Comparison of ENCODE assay signal across 9 cellular contexts in the genomic region with DNA sequence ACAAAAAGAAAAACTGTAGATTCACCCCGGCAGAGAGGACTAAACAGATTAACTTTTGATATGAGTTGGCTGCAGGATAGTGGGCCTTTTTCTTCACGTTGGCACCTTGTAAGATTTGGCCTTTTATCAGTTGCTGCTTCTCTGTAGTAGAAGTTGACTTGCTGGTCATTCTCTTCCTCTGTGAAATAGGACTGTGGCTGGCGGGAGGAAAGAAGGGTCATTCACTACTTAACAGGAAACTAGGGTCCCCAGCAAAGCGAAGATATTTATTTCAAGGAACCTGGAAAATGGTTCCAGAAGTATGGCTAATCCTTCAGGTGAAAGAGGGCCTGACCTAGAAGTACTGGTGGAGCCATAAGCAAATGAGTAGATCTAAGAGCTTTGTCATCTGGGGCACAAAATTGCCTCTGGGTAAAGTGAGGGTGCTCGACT. TPM values are rescaled to one million over a fixed set of nuclear protein-coding genes. Genes with fewer than 3 reads are reported as not detected.
DNase-seq lines count a peak whose midpoint lies in the region; ATAC-seq, FAIRE-seq and TF ChIP-seq lines count a peak whose summit lies in the region.
"Had no signal": no experiment of that assay in that cellular context is flagged by ENCODE, and none has a peak within 500 bp of the region (broad histone marks: within the 10 kb centered on the region; RNA-seq: fewer than 3 reads in every experiment).

No MANE protein-coding gene starts in this region.

- POLR2A ChIA-PET in activated CD8-positive, alpha-beta T cell treated with anti-CD3 and anti-CD28 coated beads, Interleukin-2, amount 10 ng/mL, durations not matched to agents 7 days and 5 days (lab: Charles Lee), result interaction anchor here (0.6 to 2.7 kb wide), 2 partner anchors 13 to 153 kb away, joined by 3 to 19 read pairs; a partner anchor contains a TSS

- CTCF ChIA-PET in activated CD8-positive, alpha-beta T cell treated with anti-CD3 and anti-CD28 coated beads, Interleukin-2, amount 10 ng/mL, durations not matched to agents 7 days and 5 days (lab: Charles Lee), result interaction anchor here (1.0 to 2.5 kb wide), 2 partner anchors 13 to 71 kb away, joined by 3 to 7 read pairs; a partner anchor contains a TSS

- DNase-seq in T-helper 2 cell treated with Interferon-gamma antibody and Interleukin-4, amounts not matched to agents 5 μg/mL and 100 μg/mL, for 36 hours (ENCODE audit: low spot score), result no peak
- DNase-seq in T-helper 2 cell, result no peak
- DNase-seq in activated CD8-positive, alpha-beta T cell treated with anti-CD3 and anti-CD28 coated beads, Interleukin-2, amount 10 ng/mL, durations not matched to agents 7 days and 5 days, result no peak
- DNase-seq in iPS-NIHi11 (ENCODE audit: low spot score), result peak; percentile 3
- DNase-seq in substantia nigra (lab: John Stamatoyannopoulos, UW), result peak in 1 of 49 donors; percentile 29
- DNase-seq in GM12891 (ENCODE audit: insufficient read length, low spot score), result no peak

- FAIRE-seq in GM12891 (lab: Jason Lieb, UNC), result no peak
- FAIRE-seq: islet of Langerhans had no signal

- peaks cover 36% of the 10 kb centered on the region for H3K36me3 Mint-ChIP-seq in T-helper 2 cell treated with Interferon-gamma antibody and Interleukin-4, amounts not matched to agents 5 μg/mL and 100 μg/mL, for 36 hours (ENCODE audit: low read depth)
- H3K36me3 Mint-ChIP-seq in activated CD8-positive, alpha-beta T cell treated with anti-CD3 and anti-CD28 coated beads, Interleukin-2, amount 10 ng/mL, durations not matched to agents 7 days and 5 days (ENCODE audit: low read depth), result peaks cover 41% of the 10 kb centered on the region

- H3K4me1 Mint-ChIP-seq in T-helper 2 cell treated with Interferon-gamma antibody and Interleukin-4, amounts not matched to agents 5 μg/mL and 100 μg/mL, for 36 hours (ENCODE audit: low read depth), result peaks cover 16% of the 10 kb centered on the region
- peaks cover 37% of the 10 kb centered on the region for H3K4me1 Mint-ChIP-seq in activated CD8-positive, alpha-beta T cell treated with anti-CD3 and anti-CD28 coated beads, Interleukin-2, amount 10 ng/mL, durations not matched to agents 7 days and 5 days (ENCODE audit: low read depth)

- peak overlapping the region; percentile 79 for H3K27ac ChIP-seq in substantia nigra (ENCODE audit: low read depth, low read length, poor library complexity, severe bottlenecking)

- H3K27ac Mint-ChIP-seq in T-helper 2 cell treated with Interferon-gamma antibody and Interleukin-4, amounts not matched to agents 5 μg/mL and 100 μg/mL, for 36 hours, result peak overlapping the region; percentile 89
- H3K27ac Mint-ChIP-seq in activated CD8-positive, alpha-beta T cell treated with anti-CD3 and anti-CD28 coated beads, Interleukin-2, amount 10 ng/mL, durations not matched to agents 7 days and 5 days, result peak overlapping the region; percentile 76

- ATAC-seq in activated CD8-positive, alpha-beta T cell treated with anti-CD3 and anti-CD28 coated beads, Interleukin-2, amount 10 ng/mL, durations not matched to agents 7 days and 5 days, result no peak
- no peak for ATAC-seq in GM21367 (IDR thresholded peaks at IDR 0.05; ENCODE audit: unreplicated experiment)
- no peak for ATAC-seq in GM21723 (IDR thresholded peaks at IDR 0.05; ENCODE audit: unreplicated experiment)

- peak overlapping the region; percentile 85 for H3K4me3 Mint-ChIP-seq in T-helper 2 cell treated with Interferon-gamma antibody and Interleukin-4, amounts not matched to agents 5 μg/mL and 100 μg/mL, for 36 hours
- H3K4me3 Mint-ChIP-seq in activated CD8-positive, alpha-beta T cell treated with anti-CD3 and anti-CD28 coated beads, Interleukin-2, amount 10 ng/mL, durations not matched to agents 7 days and 5 days, result peak overlapping the region; percentile 83

- H3K27me3 Mint-ChIP-seq in T-helper 2 cell treated with Interferon-gamma antibody and Interleukin-4, amounts not matched to agents 5 μg/mL and 100 μg/mL, for 36 hours (ENCODE audit: low read depth), result no peaks in the 10 kb centered on the region
- no peaks in the 10 kb centered on the region for H3K27me3 Mint-ChIP-seq in activated CD8-positive, alpha-beta T cell treated with anti-CD3 and anti-CD28 coated beads, Interleukin-2, amount 10 ng/mL, durations not matched to agents 7 days and 5 days (ENCODE audit: low read depth)

- TF ChIP-seq POLR2A in GM12891 (IDR thresholded peaks at IDR 0.05; ENCODE audit: low read depth, low read length), result no peak

- peaks cover 10% of the 10 kb centered on the region for H3K9me3 Mint-ChIP-seq in T-helper 2 cell treated with Interferon-gamma antibody and Interleukin-4, amounts not matched to agents 5 μg/mL and 100 μg/mL, for 36 hours
- peaks cover 8% of the 10 kb centered on the region for H3K9me3 Mint-ChIP-seq in activated CD8-positive, alpha-beta T cell treated with anti-CD3 and anti-CD28 coated beads, Interleukin-2, amount 10 ng/mL, durations not matched to agents 7 days and 5 days (ENCODE audit: insufficient read depth)

TF ChIP-seq in GM12891, 5 proteins besides CTCF, POLR2A, EP300 and RAD21:
- no peak for TF ChIP-seq TAF1 (IDR thresholded peaks at IDR 0.05; ENCODE audit: low read depth, low read length)
- TF ChIP-seq POLR2AphosphoS5 (IDR thresholded peaks at IDR 0.05; ENCODE audit: low read depth, low read length), result no peak
- no peak for TF ChIP-seq SPI1 (IDR thresholded peaks at IDR 0.05; ENCODE audit: low read depth, low read length)
- TF ChIP-seq POU2F2 (IDR thresholded peaks at IDR 0.05; ENCODE audit: low read depth, low read length), result no peak
- TF ChIP-seq PAX5 (IDR thresholded peaks at IDR 0.05; ENCODE audit: insufficient read depth, low read length, severe bottlenecking), result no peak

RNA-seq across cellular contexts. Expression of a gene that starts 0.4 kb away (rescaled TPM):
- total RNA-seq in activated CD8-positive, alpha-beta T cell treated with anti-CD3 and anti-CD28 coated beads, Interleukin-2, amount 10 ng/mL, durations not matched to agents 7 days and 5 days, result 100 to 1,000 TPM; 293 to 310 TPM
- polyA plus RNA-seq in GM12891 (2012; ENCODE audit: low read depth, missing spikeins), result 461 TPM

RNA-seq across cellular contexts. Expression of a gene that starts 13.9 kb away (rescaled TPM):
- total RNA-seq in activated CD8-positive, alpha-beta T cell treated with anti-CD3 and anti-CD28 coated beads, Interleukin-2, amount 10 ng/mL, durations not matched to agents 7 days and 5 days, result 10 to 100 TPM; 58.5 to 59.9 TPM
- 13.4 TPM for polyA plus RNA-seq in GM12891 (2012; ENCODE audit: low read depth, missing spikeins)
